Comparison of ENCODE assay signal across 8 cellular contexts in genomic region chr9:31542384-31543055, GRCh38.
DNase-seq lines count a peak whose midpoint lies in the region; TF ChIP-seq lines count a peak whose summit lies in the region.

No MANE protein-coding gene starts in this region.

- intact Hi-C loops in spleen (cut with DNase I; ENCODE audit: low total_unique reads), result no loop called here

- H4K8ac ChIP-seq in H9 (replicated peaks; ENCODE audit: insufficient read length, low read depth, low read length), result no peak overlapping the region

- H3T11ph ChIP-seq in H9 (ENCODE audit: low read length), result no peak overlapping the region

- no peaks in the 10 kb centered on the region for H3K79me2 ChIP-seq in H9 (ENCODE audit: insufficient read depth, low read length)

- no peak overlapping the region for H2BK120ac ChIP-seq in H9 (ENCODE audit: low read depth, low read length, poor library complexity, severe bottlenecking)

- no peak overlapping the region for H4K91ac ChIP-seq in H9 (ENCODE audit: insufficient read length, low read depth, low read length)

- H3K9me3 Mint-ChIP-seq in H9, result peaks cover 0 to 4% of the 10 kb centered on the region in 2 experiments; a peak in 2 of 5 replicates

- H3K27ac Mint-ChIP-seq in H9, result no peak overlapping the region

- H3K27me3 ChIP-seq in H9 (ENCODE audit: insufficient read depth, low read length), result no peaks in the 10 kb centered on the region
- H3K27me3 ChIP-seq in spleen (replicated peaks in 1 of 7), result no peaks in the 10 kb centered on the region

- H3K79me1 ChIP-seq in H9 (ENCODE audit: insufficient read depth, low read depth, low read length, poor library complexity, severe bottlenecking), result no peaks in the 10 kb centered on the region

- WGBS in H9 (ENCODE audit: extremely low coverage, insufficient read length, low lambda C conversion rate), result no CpG with 5 or more reads among the region's 5 CpGs
- WGBS in spleen, 5 donors, result 32 to 61% (median 38%) methylated on average over 5 of the region's 5 CpGs

- H3K4me2 ChIP-seq in H9 (ENCODE audit: insufficient read depth, insufficient read length, low read length), result no peak overlapping the region

- no peaks in the 10 kb centered on the region for H4K20me1 ChIP-seq in H9 (ENCODE audit: control insufficient read depth, insufficient read depth, insufficient read length)

- no peak overlapping the region for H3K23ac ChIP-seq in H9 (ENCODE audit: insufficient read length, low read depth, low read length)

- H2AK5ac ChIP-seq in H9 (ENCODE audit: insufficient read length, low read length), result no peak overlapping the region

- no peaks in the 10 kb centered on the region for H3K9me3 ChIP-seq in H9 (ENCODE audit: control insufficient read depth, low read depth, low read length)
- H3K9me3 ChIP-seq in spleen, result no peaks in the 10 kb centered on the region

- no peak overlapping the region for H2BK12ac ChIP-seq in H9 (ENCODE audit: insufficient read length, low read depth, low read length)

- no peak overlapping the region for H2BK20ac ChIP-seq in H9 (ENCODE audit: low read depth, low read length, poor library complexity, severe bottlenecking)

- H3K4me1 Mint-ChIP-seq in H9, result peaks cover 24 to 25% of the 10 kb centered on the region in 2 experiments

- DNase-seq in H9 (peak; percentile 52), LNCaP clone FGC (ENCODE audit: low read depth) (no peak), T1000 (lab: John Stamatoyannopoulos, UW) (peak; percentile 2), glomerular visceral epithelial cell (ENCODE audit: extremely low spot score) (peak; percentile 31), spleen (no peak), ureter (ENCODE audit: low spot score) (no peak)

- H3K23me2 ChIP-seq in H9 (ENCODE audit: insufficient read length, low read depth, low read length, poor library complexity, severe bottlenecking), result no peaks in the 10 kb centered on the region

- no peak overlapping the region for H3K9ac ChIP-seq in H9 (ENCODE audit: extremely low read depth, insufficient read length, low read length)

- H2BK5ac ChIP-seq in H9 (ENCODE audit: insufficient read length, low read length), result no peak overlapping the region

- H4K5ac ChIP-seq in H9 (ENCODE audit: insufficient read length, low read depth, low read length), result no peak overlapping the region

- no peak overlapping the region for H3K56ac ChIP-seq in H9 (ENCODE audit: insufficient read length, low read depth, low read length)

- H3K36me3 Mint-ChIP-seq in H9 (ENCODE audit: insufficient read depth in 1 of 3, low read depth in 3 of 3), result peaks cover 0 to 6% (median 0%) of the 10 kb centered on the region in 3 experiments; a peak in 2 of 7 replicates

- no peak for TF ChIP-seq POLR2A in spleen (IDR thresholded peaks at IDR 0.05)

- H3K14ac ChIP-seq in H9 (ENCODE audit: insufficient read depth, low read length), result no peak overlapping the region

- no peak overlapping the region for H3K4me3 Mint-ChIP-seq in H9

- H3K4me1 ChIP-seq in H9 (ENCODE audit: insufficient read depth, low read length) (no peaks in the 10 kb centered on the region), spleen (peaks cover 0 to 18% (median 6%) of the 10 kb centered on the region in 6 donors)

- H3K27ac ChIP-seq in 22Rv1 (no peak overlapping the region), H9 (ENCODE audit: insufficient read length, low read depth, low read length) (no peak overlapping the region), spleen (peak overlapping the region in 2 of 8 donors; percentile 17 to 28)

- H3K36me3 ChIP-seq in spleen, result no peaks in the 10 kb centered on the region

- no peak overlapping the region for H3K4ac ChIP-seq in H9 (ENCODE audit: low read depth, low read length)

- no peaks in the 10 kb centered on the region for H3K27me3 Mint-ChIP-seq in H9 (ENCODE audit: low read depth)

- H3K18ac ChIP-seq in H9 (ENCODE audit: insufficient read length, low read depth, low read length), result no peak overlapping the region

- no peak overlapping the region for H2AFZ ChIP-seq in H9 (ENCODE audit: low read length)

- TF ChIP-seq CTCF in 22Rv1 (IDR thresholded peaks at IDR 0.05) (peak; percentile 53), GM12872 (IDR thresholded peaks at IDR 0.05; ENCODE audit: insufficient read depth, low read depth, low read length) (peak; percentile 71), H9 (conservative IDR thresholded peaks at IDR 0.05) (peak; percentile 62), LNCaP clone FGC (IDR thresholded peaks at IDR 0.05; ENCODE audit: control insufficient read depth, extremely low read depth, insufficient read depth) (peak; percentile 56), spleen (IDR thresholded peaks at IDR 0.05 in 8 of 11, conservative IDR thresholded peaks at IDR 0.05 in 3 of 11) (peak in 9 of 11 experiments; percentile 15 to 52 (median 34))

- H2BK15ac ChIP-seq in H9 (ENCODE audit: low read depth, low read length), result no peak overlapping the region

- H3K4me3 ChIP-seq in LNCaP clone FGC (ENCODE audit: low read depth, low read length) (no peak overlapping the region), spleen (no peak overlapping the region)

Comparison
In these comparisons a context has a peak if more than half of its experiments do, and no peak if none do; other contexts are left out.
1. DNase-seq: peak in H9 (single experiment), T1000 (single experiment) and glomerular visceral epithelial cell (single experiment); none in LNCaP clone FGC (single experiment), spleen (single experiment) and ureter (single experiment).
2. Peak in every context shown above with its lines, with median percentiles within 50 percentile points of each other: CTCF ChIP-seq.